ENCODE assay signal across 26 cellular contexts in the genomic region with DNA sequence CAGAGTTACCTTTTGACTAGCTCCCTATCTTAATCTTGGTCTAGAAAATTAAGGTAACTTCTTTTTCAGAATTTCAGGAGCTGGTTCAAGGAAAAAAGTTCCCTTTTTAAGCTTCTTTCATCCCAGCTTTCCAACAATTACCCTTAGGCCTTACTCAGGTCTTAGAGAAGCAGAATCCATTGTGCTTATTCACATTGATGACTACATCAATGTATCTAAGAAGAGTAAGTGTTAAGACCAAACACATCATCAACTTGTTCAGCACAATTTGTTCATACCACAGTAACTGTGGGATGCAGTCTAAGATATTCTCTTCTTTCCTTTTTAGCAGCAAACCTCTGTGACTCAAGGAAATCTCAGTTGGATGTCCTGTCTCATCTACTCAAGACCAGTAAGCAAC. TPM values are rescaled to one million over a fixed set of nuclear protein-coding genes. Genes with fewer than 3 reads are reported as not detected.
"Had no signal": no experiment of that assay in that cellular context is flagged by ENCODE, and none has a peak within 500 bp of the region (broad histone marks: within the 10 kb centered on the region; RNA-seq: fewer than 3 reads in every experiment).

No MANE protein-coding gene starts in this region.

- H2AFZ ChIP-seq: hepatocyte, neural progenitor cell had no signal

- H3K27me3 ChIP-seq: dorsolateral prefrontal cortex, foreskin keratinocyte, hepatocyte, neural progenitor cell, ovary, suprapubic skin, thyroid gland, upper lobe of left lung, uterus had no signal

- H3K4me1 ChIP-seq: uterus had no signal

- H3K9ac ChIP-seq: neural progenitor cell had no signal

- FAIRE-seq: kidney, small intestine had no signal

- H3K9me3 ChIP-seq: ovary, suprapubic skin, thyroid gland, upper lobe of left lung, uterus had no signal

- H3K36me3 ChIP-seq: ovary, uterus had no signal

- DNase-seq: cortex of kidney; dorsolateral prefrontal cortex; effector CD8-positive, alpha-beta T cell; head of caudate nucleus; kidney; left cardiac atrium; left ventricle myocardium superior; mesenchymal stem cell; midbrain; nucleus accumbens; ovary; right cardiac atrium; small intestine; stimulated activated CD4-positive, alpha-beta T cell treated with anti-CD3 and anti-CD28 coated beads, Interleukin-2, amount 100 ng/mL, for 48 hours; stimulated activated naive CD8-positive, alpha-beta T cell treated with anti-CD3 and anti-CD28 coated beads, Interleukin-15, Interleukin-2, amounts not matched to agents 100 U/mL and 50 U/mL, for 24 hours; thyroid gland; upper lobe of left lung; uterus had no signal

- H3K27ac ChIP-seq: foreskin keratinocyte, hepatocyte, neural progenitor cell, ovary, suprapubic skin, thyroid gland, upper lobe of left lung, uterus had no signal

- H3K4me3 ChIP-seq: dorsolateral prefrontal cortex, hepatocyte, lung, neural progenitor cell, ovary, suprapubic skin, thyroid gland, upper lobe of left lung, uterus had no signal

- H3K4me2 ChIP-seq: hepatocyte, neural progenitor cell had no signal

RNA-seq across cellular contexts. Expression of a gene that starts 37.9 kb away (rescaled TPM):
- total RNA-seq: esophagus mucosa; foreskin keratinocyte; hepatocyte; kidney; natural killer cell treated with Interleukin-12 subunit alpha and Interleukin-12 subunit beta and Interleukin-15 and Interleukin-18, amount 100 ng/mL, for 72 hours; suprapubic skin; thyroid gland had no signal
- polyA plus RNA-seq: foreskin keratinocyte, hepatocyte, ovary had no signal

RNA-seq across cellular contexts. Expression of a gene that starts 42.6 kb away (rescaled TPM):
- total RNA-seq: esophagus mucosa; foreskin keratinocyte; kidney; left cardiac atrium; left ventricle myocardium superior; natural killer cell treated with Interleukin-12 subunit alpha and Interleukin-12 subunit beta and Interleukin-15 and Interleukin-18, amount 100 ng/mL, for 72 hours; suprapubic skin had no signal
- polyA plus RNA-seq: foreskin keratinocyte, ovary had no signal

RNA-seq across cellular contexts. Expression of a gene that starts 46.0 kb away (rescaled TPM):
- total RNA-seq: esophagus mucosa; foreskin keratinocyte; hepatocyte; natural killer cell treated with Interleukin-12 subunit alpha and Interleukin-12 subunit beta and Interleukin-15 and Interleukin-18, amount 100 ng/mL, for 72 hours; progenitor cell of endocrine pancreas had no signal
- polyA plus RNA-seq: foreskin keratinocyte, hepatocyte, ovary had no signal
